Comparison of ENCODE assay signal across 18 cellular contexts in the genomic region with DNA sequence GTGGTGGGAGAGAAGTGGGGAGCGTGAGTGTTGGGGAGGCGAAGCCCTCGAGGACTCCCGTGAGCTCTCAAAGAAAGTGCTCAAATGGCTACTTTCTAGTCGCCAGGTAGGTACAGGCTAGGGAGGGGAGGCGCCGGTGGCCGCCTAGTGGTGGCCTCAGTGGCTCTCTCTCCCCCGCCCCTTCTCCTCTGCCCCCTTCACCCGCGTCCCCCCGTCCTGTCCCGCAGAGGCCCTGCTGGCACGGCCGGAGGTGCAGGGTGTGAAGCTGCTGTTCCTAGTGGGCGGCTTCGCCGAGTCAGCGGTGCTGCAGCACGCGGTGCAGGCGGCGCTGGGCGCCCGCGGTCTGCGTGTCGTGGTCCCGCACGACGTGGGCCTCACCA. TPM values are rescaled to one million over a fixed set of nuclear protein-coding genes. Genes with fewer than 3 reads are reported as not detected.
DNase-seq lines count a peak whose midpoint lies in the region; ATAC-seq, FAIRE-seq and TF ChIP-seq lines count a peak whose summit lies in the region.
"Had no signal": no experiment of that assay in that cellular context is flagged by ENCODE, and none has a peak within 500 bp of the region (broad histone marks: within the 10 kb centered on the region; RNA-seq: fewer than 3 reads in every experiment).

No MANE protein-coding gene starts in this region.

- no peak overlapping the region for H3K18ac ChIP-seq in mesendoderm (ENCODE audit: low read length)

- WGBS in mesendoderm (ENCODE audit: extremely low coverage, insufficient coverage, low lambda C conversion rate): no CpG with 5 or more reads among the region's 31 CpGs

- H3K27ac ChIP-seq in mesendoderm (ENCODE audit: low read depth, low read length) (no peak overlapping the region), vagina (no peak overlapping the region), left lung (no peak overlapping the region)
- H3K27ac ChIP-seq: foreskin keratinocyte, thyroid gland had no signal

- no peak overlapping the region for H4K5ac ChIP-seq in mesendoderm (ENCODE audit: low read length)

- no peaks in the 10 kb centered on the region for H3K79me1 ChIP-seq in mesendoderm (ENCODE audit: low read length)

- H3K9ac ChIP-seq in mesendoderm (ENCODE audit: low read length): peak overlapping the region; percentile 42

- H3K79me2 ChIP-seq in mesendoderm (ENCODE audit: control insufficient read depth, insufficient read depth, low read length): no peaks in the 10 kb centered on the region

- no peak overlapping the region for H2AK5ac ChIP-seq in mesendoderm (ENCODE audit: low read length)

- no peak overlapping the region for H3K27ac Mint-ChIP-seq in activated naive CD8-positive, alpha-beta T cell treated with anti-CD3 and anti-CD28 coated beads, Interleukin-2, amount 10 ng/mL, durations not matched to agents 7 days and 5 days
- H3K27ac Mint-ChIP-seq in activated naive CD8-positive, alpha-beta T cell treated with anti-CD3 and anti-CD28 coated beads for 36 hours: no peak overlapping the region
- H3K27ac Mint-ChIP-seq: activated CD8-positive, alpha-beta memory T cell treated with anti-CD3 and anti-CD28 coated beads, Interleukin-2, amount 10 ng/mL, durations not matched to agents 7 days and 5 days; nephron had no signal

- intact Hi-C loops in vagina (cut with DNase I) (no loop called here), left lung (cut with DNase I) (no loop called here)

- no peak for DNase-seq in activated naive CD8-positive, alpha-beta T cell treated with anti-CD3 and anti-CD28 coated beads, Interleukin-2, amount 10 ng/mL, durations not matched to agents 7 days and 5 days
- no peak for DNase-seq in activated naive CD8-positive, alpha-beta T cell treated with anti-CD3 and anti-CD28 coated beads for 36 hours
- peak; percentile 54 for DNase-seq in ecto neural progenitor cell (ENCODE audit: low spot score)
- DNase-seq in mesendoderm: no peak
- DNase-seq in vagina (ENCODE audit: extremely low spot score in 2 of 2): no peak
- no peak for DNase-seq in left lung
- no peak for DNase-seq in H54 (ENCODE audit: insufficient read length, low spot score)
- DNase-seq: KBM-7, kidney glomerular epithelial cell, NCI-H187 treated with DMSO at 0.1 percent for 48 hours had no signal

- no peak for ATAC-seq in activated naive CD8-positive, alpha-beta T cell treated with anti-CD3 and anti-CD28 coated beads, Interleukin-2, amount 10 ng/mL, durations not matched to agents 7 days and 5 days (ENCODE audit: low read depth)
- ATAC-seq in left lung: no peak
- ATAC-seq in HG03095 (IDR thresholded peaks at IDR 0.05; ENCODE audit: unreplicated experiment): no peak

- TF ChIP-seq POLR2A in vagina (IDR thresholded peaks at IDR 0.05) (no peak), H54 (IDR thresholded peaks at IDR 0.05; ENCODE audit: low read depth, low read length) (no peak)

- H3K4me3 Mint-ChIP-seq in activated naive CD8-positive, alpha-beta T cell treated with anti-CD3 and anti-CD28 coated beads, Interleukin-2, amount 10 ng/mL, durations not matched to agents 7 days and 5 days: peak overlapping the region; percentile 13
- H3K4me3 Mint-ChIP-seq in activated naive CD8-positive, alpha-beta T cell treated with anti-CD3 and anti-CD28 coated beads for 36 hours: no peak overlapping the region
- H3K4me3 Mint-ChIP-seq: nephron had no signal

- peak overlapping the region; percentile 67 for H3K4me2 ChIP-seq in mesendoderm (ENCODE audit: low read length)

- no peaks in the 10 kb centered on the region for H3K36me3 Mint-ChIP-seq in activated naive CD8-positive, alpha-beta T cell treated with anti-CD3 and anti-CD28 coated beads, Interleukin-2, amount 10 ng/mL, durations not matched to agents 7 days and 5 days
- H3K36me3 Mint-ChIP-seq in activated naive CD8-positive, alpha-beta T cell treated with anti-CD3 and anti-CD28 coated beads for 36 hours: peaks cover 2% of the 10 kb centered on the region
- H3K36me3 Mint-ChIP-seq: activated CD8-positive, alpha-beta memory T cell treated with anti-CD3 and anti-CD28 coated beads, Interleukin-2, amount 10 ng/mL, durations not matched to agents 7 days and 5 days had no signal

- no peaks in the 10 kb centered on the region for H3K36me3 ChIP-seq in mesendoderm (ENCODE audit: control insufficient read depth, insufficient read depth, low read length)
- H3K36me3 ChIP-seq in vagina: peaks cover 0 to 12% of the 10 kb centered on the region in 2 donors
- peaks cover 0 to 65% of the 10 kb centered on the region in 2 donors for H3K36me3 ChIP-seq in left lung
- H3K36me3 ChIP-seq: thyroid gland had no signal

- H3K27me3 ChIP-seq in mesendoderm (ENCODE audit: insufficient read depth, low read length, poor library complexity): peaks cover 5% of the 10 kb centered on the region
- H3K27me3 ChIP-seq in vagina: no peaks in the 10 kb centered on the region
- peaks cover 0 to 44% of the 10 kb centered on the region in 2 donors for H3K27me3 ChIP-seq in left lung
- H3K27me3 ChIP-seq: thyroid gland had no signal

- H2BK120ac ChIP-seq in mesendoderm (ENCODE audit: low read depth, low read length): no peak overlapping the region

- POLR2A ChIA-PET in activated naive CD8-positive, alpha-beta T cell treated with anti-CD3 and anti-CD28 coated beads, Interleukin-2, amount 10 ng/mL, durations not matched to agents 7 days and 5 days (lab: Charles Lee): interaction anchor here (0.7 to 2.0 kb wide), 2 partner anchors 17 to 104 kb away, joined by 5 to 8 read pairs; partner anchors contain the start of gene ADISSP

- H3K4ac ChIP-seq in mesendoderm (ENCODE audit: low read depth, low read length): no peak overlapping the region

- peak overlapping the region; percentile 34 for H3K56ac ChIP-seq in mesendoderm (ENCODE audit: low read length)

- no peak overlapping the region for H4K8ac ChIP-seq in mesendoderm (ENCODE audit: low read depth, low read length)

- H3K4me1 ChIP-seq in mesendoderm (ENCODE audit: control insufficient read depth, low read depth, low read length) (peaks cover 2% of the 10 kb centered on the region), vagina (no peaks in the 10 kb centered on the region), left lung (peaks cover 0 to 35% of the 10 kb centered on the region in 2 donors)

- no peak for FAIRE-seq in H54 (lab: Jason Lieb, UNC)

- peaks cover 3% of the 10 kb centered on the region for H3K27me3 Mint-ChIP-seq in activated naive CD8-positive, alpha-beta T cell treated with anti-CD3 and anti-CD28 coated beads, Interleukin-2, amount 10 ng/mL, durations not matched to agents 7 days and 5 days
- H3K27me3 Mint-ChIP-seq in activated naive CD8-positive, alpha-beta T cell treated with anti-CD3 and anti-CD28 coated beads for 36 hours: peaks cover 11% of the 10 kb centered on the region

- H3K4me3 ChIP-seq in mesendoderm (ENCODE audit: low read length) (no peak overlapping the region), vagina (peak overlapping the region; percentile 3 to 33), left lung (peak overlapping the region in 1 of 2 donors; percentile 47)

- peaks cover 7% of the 10 kb centered on the region for H3K4me1 Mint-ChIP-seq in activated naive CD8-positive, alpha-beta T cell treated with anti-CD3 and anti-CD28 coated beads, Interleukin-2, amount 10 ng/mL, durations not matched to agents 7 days and 5 days
- peaks cover 7% of the 10 kb centered on the region for H3K4me1 Mint-ChIP-seq in activated naive CD8-positive, alpha-beta T cell treated with anti-CD3 and anti-CD28 coated beads for 36 hours
- H3K4me1 Mint-ChIP-seq: nephron had no signal

- no peak overlapping the region for H3K23ac ChIP-seq in mesendoderm (ENCODE audit: low read length)

- H3K9me3 ChIP-seq in vagina (no peaks in the 10 kb centered on the region), left lung (no peaks in the 10 kb centered on the region)
- H3K9me3 ChIP-seq: thyroid gland had no signal

- TF ChIP-seq CTCF in vagina (IDR thresholded peaks at IDR 0.05) (no peak), left lung (IDR thresholded peaks at IDR 0.05) (no peak)

- H3K9me3 Mint-ChIP-seq in activated naive CD8-positive, alpha-beta T cell treated with anti-CD3 and anti-CD28 coated beads, Interleukin-2, amount 10 ng/mL, durations not matched to agents 7 days and 5 days: no peaks in the 10 kb centered on the region
- no peaks in the 10 kb centered on the region for H3K9me3 Mint-ChIP-seq in activated naive CD8-positive, alpha-beta T cell treated with anti-CD3 and anti-CD28 coated beads for 36 hours
- H3K9me3 Mint-ChIP-seq: nephron had no signal

- H2BK15ac ChIP-seq in mesendoderm (replicated peaks; ENCODE audit: low read depth): no peak overlapping the region

- H2BK5ac ChIP-seq in mesendoderm (ENCODE audit: low read length): no peak overlapping the region

RNA-seq across cellular contexts. Expression of gene ADISSP, which starts 16.3 kb away (rescaled TPM):
- total RNA-seq in activated naive CD8-positive, alpha-beta T cell treated with anti-CD3 and anti-CD28 coated beads, Interleukin-2, amount 10 ng/mL, durations not matched to agents 7 days and 5 days: 10 to 100 TPM; 21.9 to 22.1 TPM
- total RNA-seq in activated naive CD8-positive, alpha-beta T cell treated with anti-CD3 and anti-CD28 coated beads for 36 hours: 10 to 100 TPM; 63.5 to 63.8 TPM
- polyA plus RNA-seq in mesendoderm (2013, experiment 1 of 2): 73.8 TPM
- 74.7 TPM for polyA plus RNA-seq in mesendoderm (2013, experiment 2 of 2)
- total RNA-seq in vagina (16.0 TPM), left lung (10 to 100 TPM; 19.4 to 35.6 TPM)

RNA-seq across cellular contexts. Expression of gene HSPA12B, which starts 18.8 kb away (rescaled TPM):
- total RNA-seq in activated naive CD8-positive, alpha-beta T cell treated with anti-CD3 and anti-CD28 coated beads, Interleukin-2, amount 10 ng/mL, durations not matched to agents 7 days and 5 days: not detected
- not detected for total RNA-seq in activated naive CD8-positive, alpha-beta T cell treated with anti-CD3 and anti-CD28 coated beads for 36 hours
- polyA plus RNA-seq in mesendoderm (2013, experiment 1 of 2): 1.3 TPM
- polyA plus RNA-seq in mesendoderm (2013, experiment 2 of 2): 1.1 TPM
- total RNA-seq in vagina: 21.6 TPM
- total RNA-seq in left lung: 10 to 100 TPM; 14.6 to 22.1 TPM
- total RNA-seq: activated CD8-positive, alpha-beta memory T cell treated with anti-CD3 and anti-CD28 coated beads, Interleukin-2, amount 10 ng/mL, durations not matched to agents 7 days and 5 days had no signal

RNA-seq across cellular contexts. Expression of gene SPEF1, which starts 30.0 kb away (rescaled TPM):
- not detected for total RNA-seq in activated naive CD8-positive, alpha-beta T cell treated with anti-CD3 and anti-CD28 coated beads, Interleukin-2, amount 10 ng/mL, durations not matched to agents 7 days and 5 days
- under 1 TPM; 0.12 to 0.23 TPM for total RNA-seq in activated naive CD8-positive, alpha-beta T cell treated with anti-CD3 and anti-CD28 coated beads for 36 hours
- 0.10 TPM for polyA plus RNA-seq in mesendoderm (2013, experiment 1 of 2)
- polyA plus RNA-seq in mesendoderm (2013, experiment 2 of 2): 0.21 TPM
- total RNA-seq in vagina: not detected
- total RNA-seq in left lung: 1 to 10 TPM in 1 of 2 donors, under 1 TPM in 1; 0.26 to 2.8 TPM
- total RNA-seq: skeletal muscle tissue had no signal

RNA-seq across cellular contexts. Expression of gene CENPB, which starts 35.3 kb away (rescaled TPM):
- total RNA-seq in activated naive CD8-positive, alpha-beta T cell treated with anti-CD3 and anti-CD28 coated beads, Interleukin-2, amount 10 ng/mL, durations not matched to agents 7 days and 5 days: 10 to 100 TPM; 63.3 to 65.7 TPM
- 10 to 100 TPM; 54.6 to 59.0 TPM for total RNA-seq in activated naive CD8-positive, alpha-beta T cell treated with anti-CD3 and anti-CD28 coated beads for 36 hours
- polyA plus RNA-seq in mesendoderm (2013, experiment 1 of 2): 22.3 TPM
- polyA plus RNA-seq in mesendoderm (2013, experiment 2 of 2): 21.5 TPM
- total RNA-seq in vagina: 62.9 TPM
- 10 to 100 TPM; 78.5 to 94.5 TPM for total RNA-seq in left lung

RNA-seq across cellular contexts. Expression of gene SIGLEC1, which starts 38.9 kb away (rescaled TPM):
- under 1 TPM; 0.20 to 0.25 TPM for total RNA-seq in activated naive CD8-positive, alpha-beta T cell treated with anti-CD3 and anti-CD28 coated beads, Interleukin-2, amount 10 ng/mL, durations not matched to agents 7 days and 5 days
- total RNA-seq in activated naive CD8-positive, alpha-beta T cell treated with anti-CD3 and anti-CD28 coated beads for 36 hours: not detected
- not detected for polyA plus RNA-seq in mesendoderm (2013, experiment 1 of 2)
- not detected for polyA plus RNA-seq in mesendoderm (2013, experiment 2 of 2)
- total RNA-seq in vagina: 8.8 TPM
- total RNA-seq in left lung: 10 to 100 TPM; 22.8 to 45.8 TPM
- total RNA-seq: activated CD8-positive, alpha-beta memory T cell treated with anti-CD3 and anti-CD28 coated beads, Interleukin-2, amount 10 ng/mL, durations not matched to agents 7 days and 5 days; dermis microvascular lymphatic vessel endothelial cell; foreskin keratinocyte had no signal
- polyA plus RNA-seq: AG04450, foreskin keratinocyte had no signal

Comparison
In these comparisons a context has a peak if more than half of its experiments do, and no peak if none do; other contexts are left out.
1. RNA of gene HSPA12B, which starts 18.8 kb away (total RNA-seq): 14.6 to 22.1 TPM in left lung and 21.6 TPM in vagina (single experiment); not detected in activated naive CD8-positive, alpha-beta T cell treated with anti-CD3 and anti-CD28 coated beads, Interleukin-2, amount 10 ng/mL, durations not matched to agents 7 days and 5 days and not detected in activated naive CD8-positive, alpha-beta T cell treated with anti-CD3 and anti-CD28 coated beads for 36 hours; every median in the first group is over 10 times any median in the second.